Comparison of ENCODE assay signal across 23 cellular contexts in the genomic region with DNA sequence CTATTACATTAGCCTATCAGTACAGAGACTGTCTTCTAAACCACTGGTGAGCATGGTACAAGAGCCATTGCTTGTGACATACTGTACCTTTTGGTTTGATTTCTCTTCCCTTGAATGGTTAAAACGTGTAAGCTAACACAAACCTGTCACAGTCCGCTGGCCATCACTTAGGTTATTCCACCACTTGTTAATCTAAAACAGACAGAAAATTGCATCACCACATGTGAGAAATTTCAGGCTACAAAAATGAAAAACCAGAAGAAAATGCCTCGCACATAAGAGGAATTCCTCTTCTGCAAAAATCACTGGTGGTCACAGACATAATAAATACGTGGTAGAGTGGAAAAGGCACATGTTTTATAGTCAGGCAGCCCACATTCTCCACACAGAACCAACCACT.
"Had no signal": no experiment of that assay in that cellular context is flagged by ENCODE, and none has a peak within 500 bp of the region (broad histone marks: within the 10 kb centered on the region; RNA-seq: fewer than 3 reads in every experiment).

No MANE protein-coding gene starts in this region.

- H3K27me3 ChIP-seq: brain microvascular endothelial cell, cardiac muscle cell, Peyer's patch, SJSA1 had no signal

- H3K9me3 ChIP-seq: Peyer's patch, SJSA1 had no signal

- FAIRE-seq: astrocyte had no signal

- H3K4me1 ChIP-seq: Peyer's patch, SJSA1 had no signal

- DNase-seq: activated CD4-positive, alpha-beta T cell treated with anti-CD3 and anti-CD28 coated beads for 48 hours; activated CD4-positive, alpha-beta T cell treated with anti-CD3 and anti-CD28 coated beads, Interleukin-2, amount 50 U/mL, for 48 hours; activated CD8-positive, alpha-beta memory T cell treated with anti-CD3 and anti-CD28 coated beads, Interleukin-2, amount 10 ng/mL, durations not matched to agents 7 days and 5 days; activated effector memory CD4-positive, alpha-beta T cell treated with anti-CD3 and anti-CD28 coated beads, Interleukin-2, amount 50 U/mL, for 16 hours; activated naive CD4-positive, alpha-beta T cell treated with Interleukin-2 at 50 U/mL for 16 hours; activated naive CD8-positive, alpha-beta T cell treated with anti-CD3 and anti-CD28 coated beads, Interleukin-2, amount 50 U/mL, for 24 hours; activated T-cell treated with anti-CD3 and anti-CD28 coated beads, Interleukin-2, amount 50 U/mL, for 4 hours; amygdala; brain microvascular endothelial cell; Karpas-422; MM.1S; NCI-H1105 treated with DMSO at 0.1 percent for 48 hours; NCI-H1436 treated with DMSO at 0.1 percent for 48 hours; NCI-H187; NCI-H2081; NCI-H446; NCI-H524; Peyer's patch; SHP77; SW 1271 had no signal

- H3K27ac ChIP-seq: brain microvascular endothelial cell, cardiac muscle cell, Peyer's patch, SJSA1 had no signal

- H3K4me3 ChIP-seq: cardiac muscle cell, Peyer's patch, SJSA1 had no signal
